Comparison of ENCODE assay signal across 1 cellular context in genomic region chr17:76725580-76726230, GRCh38.
TF ChIP-seq lines count a peak whose summit lies in the region.

No MANE protein-coding gene starts in this region.

TF ChIP-seq in HepG2, 621 proteins besides CTCF, POLR2A, EP300 and RAD21 (continues in another document):
- TF ChIP-seq ATF3 (CRISPR knock-in tag; IDR thresholded peaks at IDR 0.05) (no peak), KDM3A (CRISPR knock-in tag; IDR thresholded peaks at IDR 0.05; ENCODE audit: low read depth) (no peak), HNF1B (CRISPR knock-in tag; IDR thresholded peaks at IDR 0.05) (peak; percentile 59), ZNF569 (CRISPR knock-in tag; IDR thresholded peaks at IDR 0.05; ENCODE audit: borderline replicate concordance) (peak; percentile 19; the same call in 1 of the 2 replicates), MXD4 (CRISPR knock-in tag; IDR thresholded peaks at IDR 0.05) (peak; percentile 62; the same call in 1 of the 2 replicates), ZNF703 (CRISPR knock-in tag; IDR thresholded peaks at IDR 0.05; ENCODE audit: borderline replicate concordance) (peak; percentile 81; the same call in 1 of the 2 replicates), CBX5 (CRISPR knock-in tag; IDR thresholded peaks at IDR 0.05; ENCODE audit: borderline replicate concordance) (0 out of 2 replicates have a peak, but pooled peaks have one; percentile 9), STAG1 (CRISPR knock-in tag; IDR thresholded peaks at IDR 0.05) (0 out of 2 replicates have a peak, but pooled peaks have one; percentile 0), BATF2 (CRISPR knock-in tag; IDR thresholded peaks at IDR 0.05) (0 out of 2 replicates have a peak, but pooled peaks have one; percentile 30), ASH2L (IDR thresholded peaks at IDR 0.05; ENCODE audit: insufficient read length, low read depth, low read length) (peak; percentile 14), LCORL (IDR thresholded peaks at IDR 0.05) (no peak), LCORL (CRISPR knock-in tag; IDR thresholded peaks at IDR 0.05) (peak; percentile 67; the same call in 1 of the 2 replicates), CREM (IDR thresholded peaks at IDR 0.05) (peak; percentile 13; the same call in 1 of the 2 replicates), CREM (CRISPR knock-in tag; IDR thresholded peaks at IDR 0.05) (no peak), PAXIP1 (CRISPR knock-in tag; conservative IDR thresholded peaks at IDR 0.05) (peak; percentile 55), ZHX2 (IDR thresholded peaks at IDR 0.05; ENCODE audit: low read depth) (peak; percentile 76; the same call in 1 of the 2 replicates), ZHX2 (CRISPR knock-in tag; IDR thresholded peaks at IDR 0.05; ENCODE audit: borderline replicate concordance) (no peak), ZNF275 (CRISPR knock-in tag; IDR thresholded peaks at IDR 0.05; ENCODE audit: borderline replicate concordance) (peak; percentile 51; the same call in 1 of the 2 replicates), ZNF563 (CRISPR knock-in tag; IDR thresholded peaks at IDR 0.05) (0 out of 2 replicates have a peak, but pooled peaks have one; percentile 54), KDM5B (CRISPR knock-in tag; IDR thresholded peaks at IDR 0.05; ENCODE audit: borderline replicate concordance) (peak; percentile 83; the same call in 1 of the 2 replicates), ZNF335 (CRISPR knock-in tag; IDR thresholded peaks at IDR 0.05) (no peak), SETDB1 (CRISPR knock-in tag; IDR thresholded peaks at IDR 0.05; ENCODE audit: borderline replicate concordance) (no peak), GFI1 (CRISPR knock-in tag; IDR thresholded peaks at IDR 0.05; ENCODE audit: borderline replicate concordance) (peak; percentile 58), PHF8 (CRISPR knock-in tag; IDR thresholded peaks at IDR 0.05) (peak; percentile 67), ZBTB4 (CRISPR knock-in tag; IDR thresholded peaks at IDR 0.05; ENCODE audit: borderline replicate concordance) (0 out of 2 replicates have a peak, but pooled peaks have one; percentile 12), AFF4 (CRISPR knock-in tag; IDR thresholded peaks at IDR 0.05) (no peak), DNMT1 (CRISPR knock-in tag; IDR thresholded peaks at IDR 0.05) (no peak), ZNF770 (CRISPR knock-in tag; IDR thresholded peaks at IDR 0.05) (peak; percentile 54), ZNF414 (CRISPR knock-in tag; IDR thresholded peaks at IDR 0.05) (peak; percentile 26; the same call in 1 of the 2 replicates), ZNF883 (CRISPR knock-in tag; IDR thresholded peaks at IDR 0.05; ENCODE audit: not compliant biosample characterization) (no peak)
